ENCODE assay signal across 8 cellular contexts in genomic region chr19:6393074-6393981, GRCh38. TPM values are rescaled to one million over a fixed set of nuclear protein-coding genes. Genes with fewer than 3 reads are reported as not detected.
DNase-seq lines count a peak whose midpoint lies in the region; ATAC-seq and TF ChIP-seq lines count a peak whose summit lies in the region.

TSS of gene GTF2F1 (minus strand) at chr19:6393164. CDS start at chr19:6392995, 169 bp downstream.

- H2AFZ ChIP-seq in fibroblast of lung (ENCODE audit: low read length), result peak within 1 kb of the TSS; percentile 90

- peaks cover 19% of the 10 kb centered on the region for H3K79me2 ChIP-seq in fibroblast of lung (ENCODE audit: control insufficient read depth, insufficient read depth, low read length)

- H3K36me3 ChIP-seq in fibroblast of lung (ENCODE audit: control insufficient read depth, insufficient read depth, low read length), result peaks cover 9% of the 10 kb centered on the region

- H3K27me3 Mint-ChIP-seq in naive thymus-derived CD8-positive, alpha-beta T cell, result no peaks in the 10 kb centered on the region

- peak in 1 of 2 donors; percentile 21 for TF ChIP-seq CTCF in fibroblast of lung (conservative IDR thresholded peaks at IDR 0.05 in 1 of 2, IDR thresholded peaks at IDR 0.05 in 1 of 2; ENCODE audit: low read depth in 1 of 2, low read length in 2 of 2)

- no peaks in the 10 kb centered on the region for H4K20me1 ChIP-seq in fibroblast of lung (ENCODE audit: control insufficient read depth, extremely low read depth, insufficient read depth, low read length)

- H3K9me3 ChIP-seq in fibroblast of lung (ENCODE audit: control insufficient read depth, insufficient read depth, low read depth, low read length), result no peaks in the 10 kb centered on the region

- POLR2A ChIA-PET in naive thymus-derived CD8-positive, alpha-beta T cell (lab: Charles Lee), result interaction anchor here (1.0 to 3.3 kb wide), 5 partner anchors 20 to 131 kb away, joined by 4 to 21 read pairs (median 10); partner anchors contain the start of genes ALKBH7, CLPP and KHSRP

- peaks cover 0 to 27% (median 4%) of the 10 kb centered on the region in 3 donors for H3K36me3 Mint-ChIP-seq in naive thymus-derived CD8-positive, alpha-beta T cell

- DNase-seq in DMS79 treated with DMSO at 0.1 percent for 48 hours (lab: John Stamatoyannopoulos, UW) (peak; percentile 93), LHCN-M2 (ENCODE audit: low read depth) (peak; percentile 94), RPMI8226 (peak; percentile 92), fibroblast of lung (ENCODE audit: low read depth in 2 of 2) (peak; percentile 93 to 97)
- peak; percentile 78 to 88 for DNase-seq in activated T-helper 1 cell treated with anti-CD3 and anti-CD28 coated beads, Interleukin-2, amount 50 U/mL, for 16 hours (ENCODE audit: low read depth in 1 of 2, low spot score in 1 of 2)
- DNase-seq in naive thymus-derived CD8-positive, alpha-beta T cell, result peak; percentile 89 to 99 (median 97)
- peak; percentile 90 to 94 (median 93) for DNase-seq in stimulated activated naive CD4-positive, alpha-beta T cell (lab: John Stamatoyannopoulos, UW)

- H3K9me3 Mint-ChIP-seq in naive thymus-derived CD8-positive, alpha-beta T cell, result no peaks in the 10 kb centered on the region

- H3K4me1 Mint-ChIP-seq in naive thymus-derived CD8-positive, alpha-beta T cell, result peaks cover 19 to 36% (median 28%) of the 10 kb centered on the region in 4 donors

- peaks cover 5% of the 10 kb centered on the region for H3K4me1 ChIP-seq in fibroblast of lung (ENCODE audit: control insufficient read depth, extremely low read depth, insufficient read depth, low read length)

- peak within 1 kb of the TSS; percentile 85 to 96 (median 94) for H3K4me3 Mint-ChIP-seq in naive thymus-derived CD8-positive, alpha-beta T cell

- peak within 1 kb of the TSS; percentile 89 to 99 (median 99) for H3K27ac Mint-ChIP-seq in naive thymus-derived CD8-positive, alpha-beta T cell

- H3K4me2 ChIP-seq in fibroblast of lung (ENCODE audit: extremely low read depth, insufficient read depth, low read length), result peak within 1 kb of the TSS; percentile 99

- peak within 1 kb of the TSS; percentile 94 for H3K27ac ChIP-seq in fibroblast of lung (ENCODE audit: insufficient read depth, low read length)

- no peaks in the 10 kb centered on the region for H3K27me3 ChIP-seq in fibroblast of lung (ENCODE audit: control insufficient read depth, insufficient read depth, low read length)

- H3K4me3 ChIP-seq in fibroblast of lung (replicated peaks in 1 of 4; ENCODE audit: control extremely low read depth in 1 of 4, insufficient read depth in 1 of 4, low read depth in 3 of 4, low read length in 4 of 4), result peak within 1 kb of the TSS; percentile 66 to 94 (median 84)

- ATAC-seq in GM21786 (IDR thresholded peaks at IDR 0.05; ENCODE audit: unreplicated experiment), result peak; percentile 74
- ATAC-seq in naive thymus-derived CD8-positive, alpha-beta T cell, result peak; percentile 79 to 82

- H3K9ac ChIP-seq in fibroblast of lung (ENCODE audit: insufficient read depth, low read length), result peak within 1 kb of the TSS; percentile 91

RNA-seq across cellular contexts. Expression of gene GTF2F1, which starts in this region (rescaled TPM):
- 59.4 and 64.3 TPM in 2 replicates for total RNA-seq in LHCN-M2 (2014; rRNA removed)
- 73.0 TPM for polyA plus RNA-seq in LHCN-M2 (2012)
- total RNA-seq in fibroblast of lung, result 50.4 and 52.1 TPM in 2 replicates
- polyA plus RNA-seq in fibroblast of lung, result 43.0 and 54.5 TPM in 2 replicates
- polyA plus RNA-seq in fibroblast of lung (2012), result 61.7 and 65.1 TPM in 2 replicates
- polyA minus RNA-seq in fibroblast of lung (ENCODE audit: low replicate concordance), result 31.7 and 43.2 TPM in 2 replicates
- total RNA-seq in naive thymus-derived CD8-positive, alpha-beta T cell, result 10 to 100 TPM; 54.1 to 64.8 TPM
- polyA plus RNA-seq in naive thymus-derived CD8-positive, alpha-beta T cell, result 10 to 100 TPM; 16.3 to 30.1 (median 20.6) TPM

Comparison
In these comparisons a context has a peak if more than half of its experiments do, and no peak if none do; other contexts are left out.
1. Peak in every context shown above with its lines: DNase-seq, ATAC-seq, H3K4me3 ChIP-seq and H3K27ac ChIP-seq.